ENCODE assay signal across 3 cellular contexts in genomic region chr12:117506333-117506732, GRCh38.
"Had no signal": no experiment of that assay in that cellular context is flagged by ENCODE, and none has a peak within 500 bp of the region (broad histone marks: within the 10 kb centered on the region; RNA-seq: fewer than 3 reads in every experiment).

No MANE protein-coding gene starts in this region.

- ATAC-seq: GM23338 had no signal

- H3K4me3 ChIP-seq: GM23338 had no signal

- DNase-seq: H9, HCEC 1CT had no signal
